In the genomic region with DNA sequence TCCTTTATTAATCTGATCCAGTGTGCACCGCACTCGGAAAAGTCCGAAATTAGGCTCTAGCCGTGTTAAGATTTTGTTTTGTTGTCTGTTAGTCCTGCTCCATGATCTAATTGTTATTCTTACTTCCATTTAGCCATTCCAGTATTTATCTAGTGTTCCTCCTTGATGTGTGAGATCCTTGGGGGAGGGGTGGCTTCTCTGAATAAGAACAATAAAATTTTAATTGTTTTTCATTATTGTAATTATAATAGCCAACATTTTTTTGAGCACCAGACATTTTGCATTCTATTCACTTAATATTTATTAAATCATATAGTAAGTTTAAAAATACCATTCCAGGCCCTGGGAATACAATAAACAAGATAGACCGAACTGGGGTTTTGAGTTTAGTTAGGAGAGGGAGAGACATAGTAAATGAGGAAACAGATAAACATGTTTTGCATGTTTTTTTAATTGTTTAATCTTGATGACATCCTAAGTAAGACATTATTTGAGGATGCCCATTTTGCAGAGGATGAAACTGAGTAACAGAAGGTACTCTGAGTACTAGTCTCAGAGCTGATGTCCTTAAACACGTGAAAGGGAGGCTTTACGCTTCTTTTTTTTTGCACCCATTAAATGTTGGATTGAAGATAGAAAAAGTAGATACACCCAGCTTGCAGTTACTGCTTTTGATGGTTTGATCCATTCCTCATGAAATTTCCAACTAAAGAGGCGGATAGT, we compare ENCODE assay signal across 8 cellular contexts. TPM values are rescaled to one million over a fixed set of nuclear protein-coding genes. Genes with fewer than 3 reads are reported as not detected.
A peak's percentile ranks its signal among the peaks of the same experiment; 100 is the strongest.
DNase-seq lines count a peak whose midpoint lies in the region; ATAC-seq, FAIRE-seq and TF ChIP-seq lines count a peak whose summit lies in the region.

No MANE protein-coding gene starts in this region.

- H3K36me3 Mint-ChIP-seq in astrocyte (ENCODE audit: low read depth, unreplicated experiment), result no peaks in the 10 kb centered on the region

- no peaks in the 10 kb centered on the region for H3K9me3 Mint-ChIP-seq in astrocyte (ENCODE audit: unreplicated experiment)

- peak overlapping the region; percentile 44 for H3K27ac Mint-ChIP-seq in astrocyte (ENCODE audit: unreplicated experiment)

- H3K4me2 ChIP-seq in astrocyte (ENCODE audit: low read length), result peak overlapping the region; percentile 98

- TF ChIP-seq POLR2A in heart left ventricle (IDR thresholded peaks at IDR 0.05) (no peak), vagina (IDR thresholded peaks at IDR 0.05) (no peak)

- no peaks in the 10 kb centered on the region for H3K4me1 Mint-ChIP-seq in astrocyte (ENCODE audit: low read depth, unreplicated experiment)

- H3K27ac ChIP-seq in heart left ventricle (peak overlapping the region in 10 of 12 donors; percentile 88 to 99 (median 96)), astrocyte (ENCODE audit: low read depth, low read length) (peak overlapping the region; percentile 43), lower lobe of right lung (peak overlapping the region; percentile 91), vagina (peak overlapping the region; percentile 95)

- peaks cover 19% of the 10 kb centered on the region for H4K20me1 ChIP-seq in astrocyte (ENCODE audit: insufficient read depth, low read length)

- DNase-seq in heart left ventricle (no peak), Right ventricle myocardium inferior (ENCODE audit: missing footprints) (no peak), astrocyte (ENCODE audit: low read depth) (no peak), lower lobe of right lung (no peak), vagina (ENCODE audit: extremely low spot score in 2 of 2) (no peak), D341Med (ENCODE audit: low spot score) (no peak), mucosa of gallbladder (ENCODE audit: low spot score) (no peak)

- no peak for FAIRE-seq in astrocyte (lab: Jason Lieb, UNC)

- peak overlapping the region; percentile 90 for H2AFZ ChIP-seq in astrocyte (ENCODE audit: low read depth, low read length)

- H3K9me3 ChIP-seq in heart left ventricle, result no peaks in the 10 kb centered on the region
- H3K9me3 ChIP-seq in astrocyte (ENCODE audit: insufficient read depth, low read depth, low read length), result no peaks in the 10 kb centered on the region
- no peaks in the 10 kb centered on the region for H3K9me3 ChIP-seq in lower lobe of right lung
- no peaks in the 10 kb centered on the region for H3K9me3 ChIP-seq in vagina

- intact Hi-C loops in heart left ventricle (cut with DNase I) (loop anchor here in 2 of 10 donors (2.0 to 5.0 kb wide), 3 partner anchors 64 to 116 kb away; no protein-coding TSS in a partner anchor), Right ventricle myocardium inferior (cut with DNase I) (no loop called here), lower lobe of right lung (cut with DNase I) (no loop called here), vagina (cut with DNase I) (no loop called here)

- H3K4me3 ChIP-seq in heart left ventricle, result peak overlapping the region; percentile 70 to 99 (median 93)
- peak overlapping the region; percentile 85 for H3K4me3 ChIP-seq in astrocyte (ENCODE audit: insufficient read depth, low read depth, low read length)
- H3K4me3 ChIP-seq in lower lobe of right lung, result peak overlapping the region; percentile 96
- peak overlapping the region; percentile 85 to 96 for H3K4me3 ChIP-seq in vagina

- H3K27me3 ChIP-seq in heart left ventricle, result no peaks in the 10 kb centered on the region
- H3K27me3 ChIP-seq in astrocyte (ENCODE audit: insufficient read depth, low read length), result no peaks in the 10 kb centered on the region
- no peaks in the 10 kb centered on the region for H3K27me3 ChIP-seq in lower lobe of right lung (ENCODE audit: low read depth)
- no peaks in the 10 kb centered on the region for H3K27me3 ChIP-seq in vagina

- H3K36me3 ChIP-seq in heart left ventricle (peaks cover 0 to 3% (median 0%) of the 10 kb centered on the region in 9 donors), astrocyte (ENCODE audit: insufficient read depth, low read length) (no peaks in the 10 kb centered on the region), lower lobe of right lung (no peaks in the 10 kb centered on the region), vagina (no peaks in the 10 kb centered on the region)

- peak overlapping the region; percentile 86 for H3K9ac ChIP-seq in astrocyte (ENCODE audit: low read length)

- H3K27me3 Mint-ChIP-seq in astrocyte (ENCODE audit: low read depth, unreplicated experiment), result no peaks in the 10 kb centered on the region

- ATAC-seq in heart left ventricle (no peak), Right ventricle myocardium inferior (no peak), lower lobe of right lung (no peak), GM19395 (IDR thresholded peaks at IDR 0.05; ENCODE audit: unreplicated experiment) (no peak)

- H3K4me1 ChIP-seq in heart left ventricle (peaks cover 2 to 29% (median 17%) of the 10 kb centered on the region in 12 donors), astrocyte (ENCODE audit: insufficient read depth, low read length) (peaks cover 4% of the 10 kb centered on the region), lower lobe of right lung (peaks cover 20% of the 10 kb centered on the region), vagina (peaks cover 42% of the 10 kb centered on the region)

- TF ChIP-seq CTCF in heart left ventricle (IDR thresholded peaks at IDR 0.05) (no peak), astrocyte (IDR thresholded peaks at IDR 0.05; ENCODE audit: insufficient read depth, low read depth, low read length) (no peak), lower lobe of right lung (IDR thresholded peaks at IDR 0.05) (no peak), vagina (IDR thresholded peaks at IDR 0.05) (no peak)

- 48 to 60% (median 55%) methylated on average over 8 of the region's 8 CpGs for WGBS in heart left ventricle, 4 donors

- H3K4me3 Mint-ChIP-seq in astrocyte (ENCODE audit: unreplicated experiment), result peak overlapping the region; percentile 93

- H3K79me2 ChIP-seq in astrocyte (ENCODE audit: insufficient read depth, low read length), result peaks cover 13% of the 10 kb centered on the region

RNA-seq across cellular contexts. Expression of a gene that starts 1.2 kb away (rescaled TPM):
- total RNA-seq in heart left ventricle (10 to 100 TPM in 5 of 9 donors, 1 to 10 TPM in 4; 7.4 to 15.0 (median 11.3) TPM), Right ventricle myocardium inferior (11.3 TPM), astrocyte (12.2 and 14.6 TPM in 2 replicates), lower lobe of right lung (18.2 TPM), vagina (34.9 TPM), mucosa of gallbladder (21.2 TPM)
- polyA plus RNA-seq in heart left ventricle, result 1 to 10 TPM; 4.6 to 6.5 TPM

RNA-seq across cellular contexts. Expression of a gene that starts 47.5 kb away (rescaled TPM):
- 100 to 1,000 TPM; 122 to 318 (median 166) TPM for total RNA-seq in heart left ventricle
- polyA plus RNA-seq in heart left ventricle, result 100 to 1,000 TPM in 1 of 2 donors, 10 to 100 TPM in 1; 91.0 to 201 TPM
- total RNA-seq in Right ventricle myocardium inferior, result 199 TPM
- 7.1 and 9.6 TPM in 2 replicates for total RNA-seq in astrocyte
- 6.7 TPM for total RNA-seq in lower lobe of right lung
- total RNA-seq in vagina, result 23.8 TPM
- 13.0 TPM for total RNA-seq in mucosa of gallbladder

Comparison
In these comparisons a context has a peak if more than half of its experiments do, and no peak if none do; other contexts are left out.
1. H3K27ac ChIP-seq: peak in every context shown above with its lines; median percentile 96 in heart left ventricle; 95 in vagina; 91 in lower lobe of right lung; 43 in astrocyte.